ENCODE assay signal across 8 cellular contexts in genomic region chr5:170267431-170268152, GRCh38. TPM values are rescaled to one million over a fixed set of nuclear protein-coding genes. Genes with fewer than 3 reads are reported as not detected.
A peak's percentile ranks its signal among the peaks of the same experiment; 100 is the strongest.
DNase-seq lines count a peak whose midpoint lies in the region; ATAC-seq and TF ChIP-seq lines count a peak whose summit lies in the region.

No MANE protein-coding gene starts in this region.

- H2AFZ ChIP-seq in Loucy (ENCODE audit: low read length) (no peak overlapping the region), SU-DHL-6 (ENCODE audit: low read depth, low read length, severe bottlenecking) (peak overlapping the region; percentile 42)

- TF ChIP-seq EP300 in sigmoid colon (IDR thresholded peaks at IDR 0.05): no peak

- H3K4me1 ChIP-seq in Loucy (ENCODE audit: insufficient read depth, low read length, poor library complexity, severe bottlenecking) (peaks cover 17% of the 10 kb centered on the region), sigmoid colon (peaks cover 0 to 14% (median 14%) of the 10 kb centered on the region in 4 donors)

- 28 to 39% methylated on average over 16 of the region's 16 CpGs for WGBS in sigmoid colon, 2 donors

- no peak overlapping the region for H3K4me3 ChIP-seq in Loucy (ENCODE audit: low read length, poor library complexity, severe bottlenecking)
- no peak overlapping the region for H3K4me3 ChIP-seq in SU-DHL-6 (ENCODE audit: insufficient read depth, low read length, poor library complexity, severe bottlenecking)
- H3K4me3 ChIP-seq in sigmoid colon: peak overlapping the region in 3 of 4 donors; percentile 5 to 24 (median 22)

- H3K4me1 Mint-ChIP-seq in activated naive CD8-positive, alpha-beta T cell treated with anti-CD3 and anti-CD28 coated beads, Interleukin-2, amount 50 U/mL, for 24 hours: peaks cover 96% of the 10 kb centered on the region

- H3K36me3 ChIP-seq in Loucy (ENCODE audit: insufficient read depth, low read length) (peaks cover 87% of the 10 kb centered on the region), SU-DHL-6 (ENCODE audit: low read length) (no peaks in the 10 kb centered on the region), sigmoid colon (no peaks in the 10 kb centered on the region)

- ATAC-seq in activated naive CD8-positive, alpha-beta T cell treated with anti-CD3 and anti-CD28 coated beads, Interleukin-2, amount 50 U/mL, for 24 hours: peak; percentile 48
- ATAC-seq in left ventricle myocardium superior: peak; percentile 83
- ATAC-seq in GM21786 (IDR thresholded peaks at IDR 0.05; ENCODE audit: unreplicated experiment): no peak

- intact Hi-C loops in left ventricle myocardium superior (cut with micrococcal nuclease) (loop anchor here (5.0 to 10.0 kb wide), 2 partner anchors 77 to 155 kb away; no protein-coding TSS in a partner anchor), sigmoid colon (cut with DNase I) (loop anchor here (1.0 to 5.0 kb wide), 4 partner anchors 40 to 365 kb away; no protein-coding TSS in a partner anchor)

- H3K9me3 ChIP-seq in Loucy (ENCODE audit: insufficient read depth, low read depth, low read length) (no peaks in the 10 kb centered on the region), SU-DHL-6 (ENCODE audit: insufficient read depth, low read length) (no peaks in the 10 kb centered on the region), sigmoid colon (no peaks in the 10 kb centered on the region)

- H3K4me2 ChIP-seq in Loucy (ENCODE audit: low read depth, low read length, poor library complexity, severe bottlenecking) (peak overlapping the region; percentile 20), SU-DHL-6 (ENCODE audit: low read depth, low read length, poor library complexity, severe bottlenecking) (peak overlapping the region; percentile 39)

- no peak for TF ChIP-seq POLR2A in sigmoid colon (IDR thresholded peaks at IDR 0.05)

- H3K9me3 Mint-ChIP-seq in activated naive CD8-positive, alpha-beta T cell treated with anti-CD3 and anti-CD28 coated beads, Interleukin-2, amount 50 U/mL, for 24 hours: no peaks in the 10 kb centered on the region

- H3K27ac ChIP-seq in SU-DHL-6 (ENCODE audit: low read depth, low read length) (no peak overlapping the region), sigmoid colon (peak overlapping the region; percentile 38 to 62 (median 49))

- peak overlapping the region; percentile 84 for H3K27ac Mint-ChIP-seq in activated naive CD8-positive, alpha-beta T cell treated with anti-CD3 and anti-CD28 coated beads, Interleukin-2, amount 50 U/mL, for 24 hours

- DNase-seq in ELR (ENCODE audit: low read depth): peak; percentile 79
- DNase-seq in GOT3 (lab: John Stamatoyannopoulos, UW): peak; percentile 45
- peak; percentile 85 for DNase-seq in activated naive CD8-positive, alpha-beta T cell treated with anti-CD3 and anti-CD28 coated beads, Interleukin-2, amount 50 U/mL, for 24 hours
- peak; percentile 78 for DNase-seq in left ventricle myocardium superior
- peak; percentile 92 for DNase-seq in sigmoid colon

- H3K79me2 ChIP-seq in Loucy (ENCODE audit: insufficient read depth, low read length): peaks cover 23% of the 10 kb centered on the region
- H3K79me2 ChIP-seq in SU-DHL-6 (ENCODE audit: insufficient read depth, low read length): no peaks in the 10 kb centered on the region

- peak overlapping the region; percentile 53 for H3K4me3 Mint-ChIP-seq in activated naive CD8-positive, alpha-beta T cell treated with anti-CD3 and anti-CD28 coated beads, Interleukin-2, amount 50 U/mL, for 24 hours

- H3K27me3 ChIP-seq in Loucy (ENCODE audit: insufficient read depth, low read length, poor library complexity, severe bottlenecking) (no peaks in the 10 kb centered on the region), SU-DHL-6 (ENCODE audit: low read length) (no peaks in the 10 kb centered on the region), sigmoid colon (peaks cover 0 to 8% (median 0%) of the 10 kb centered on the region in 3 donors)

- H4K20me1 ChIP-seq in Loucy (ENCODE audit: insufficient read depth, low read length, poor library complexity, severe bottlenecking) (peaks cover 15% of the 10 kb centered on the region), SU-DHL-6 (ENCODE audit: low read depth, low read length) (no peaks in the 10 kb centered on the region)

- peaks cover 86% of the 10 kb centered on the region for H3K36me3 Mint-ChIP-seq in activated naive CD8-positive, alpha-beta T cell treated with anti-CD3 and anti-CD28 coated beads, Interleukin-2, amount 50 U/mL, for 24 hours (ENCODE audit: low read depth)

- H3K27me3 Mint-ChIP-seq in activated naive CD8-positive, alpha-beta T cell treated with anti-CD3 and anti-CD28 coated beads, Interleukin-2, amount 50 U/mL, for 24 hours: no peaks in the 10 kb centered on the region

- peak; percentile 67 for TF ChIP-seq CTCF in Loucy (conservative IDR thresholded peaks at IDR 0.05; ENCODE audit: low read length)
- TF ChIP-seq CTCF in SU-DHL-6 (IDR thresholded peaks at IDR 0.05; ENCODE audit: insufficient read depth, low read length, poor library complexity, severe bottlenecking): peak; percentile 73
- TF ChIP-seq CTCF in sigmoid colon (IDR thresholded peaks at IDR 0.05): peak; percentile 66 to 85 (median 77)

- no peaks in the 10 kb centered on the region for H3F3A ChIP-seq in Loucy (ENCODE audit: low read depth)
- H3F3A ChIP-seq in SU-DHL-6 (ENCODE audit: insufficient read depth): no peaks in the 10 kb centered on the region

- H3K9me2 ChIP-seq in Loucy (replicated peaks; ENCODE audit: low read depth, low read length) (no peaks in the 10 kb centered on the region), SU-DHL-6 (replicated peaks; ENCODE audit: insufficient read depth, low read length) (no peaks in the 10 kb centered on the region)

- H3K9ac ChIP-seq in Loucy (ENCODE audit: low read depth, low read length, poor library complexity, severe bottlenecking) (no peak overlapping the region), SU-DHL-6 (ENCODE audit: low read length) (no peak overlapping the region)

RNA-seq across cellular contexts. Expression of gene LCP2, which starts 30.0 kb away (rescaled TPM):
- total RNA-seq in left ventricle myocardium superior: 7.1 TPM
- 10 to 100 TPM; 10.2 to 17.2 (median 13.6) TPM for total RNA-seq in sigmoid colon
- 10 to 100 TPM in 1 of 3 donors, 1 to 10 TPM in 2; 5.4 to 22.3 (median 8.6) TPM for polyA plus RNA-seq in sigmoid colon

RNA-seq across cellular contexts. Expression of gene C5orf58, which starts 34.8 kb away (rescaled TPM):
- total RNA-seq in left ventricle myocardium superior: not detected
- not detected for total RNA-seq in sigmoid colon
- not detected for polyA plus RNA-seq in sigmoid colon

Comparison
In these comparisons a context has a peak if more than half of its experiments do, and no peak if none do; other contexts are left out.
1. H3K4me3 ChIP-seq: peak in sigmoid colon (3 of 4); none in Loucy (single experiment) and SU-DHL-6 (single experiment).
2. Peak in every context shown above with its lines, with median percentiles within 50 percentile points of each other: DNase-seq and CTCF ChIP-seq.